30 cellular contexts compared by ENCODE assay signal in the genomic region with DNA sequence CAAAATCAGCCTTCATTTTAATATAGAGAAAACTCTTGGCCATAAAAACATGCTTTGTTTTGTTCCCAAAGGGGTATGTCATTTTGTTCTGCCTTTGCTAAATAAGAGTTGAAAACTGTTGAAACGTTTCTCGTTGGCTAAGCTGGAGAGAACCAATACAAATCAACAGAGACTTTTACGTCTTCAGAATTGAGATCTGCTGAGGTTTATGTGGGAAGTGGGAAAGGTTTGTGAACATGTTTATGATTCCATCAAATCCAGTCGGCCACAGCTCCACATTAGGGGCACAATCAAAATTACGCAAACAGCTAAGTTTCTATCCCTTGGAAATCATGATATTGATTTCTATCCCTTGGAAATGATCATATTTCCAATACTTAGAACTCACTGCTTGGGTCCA.
"Had no signal": no experiment of that assay in that cellular context is flagged by ENCODE, and none has a peak within 500 bp of the region (broad histone marks: within the 10 kb centered on the region; RNA-seq: fewer than 3 reads in every experiment).

No MANE protein-coding gene starts in this region.

- H3K9me3 ChIP-seq: adrenal gland, body of pancreas, breast epithelium, SJSA1, SK-N-SH had no signal

- H3K27ac Mint-ChIP-seq: activated CD4-positive, alpha-beta T cell treated with anti-CD3 and anti-CD28 coated beads for 36 hours; activated CD4-positive, alpha-beta T cell treated with anti-CD3 and anti-CD28 coated beads, Interleukin-2, amount 10 ng/mL, durations not matched to agents 7 days and 5 days; activated CD8-positive, alpha-beta T cell treated with anti-CD3 and anti-CD28 coated beads, Interleukin-2, amount 10 ng/mL, durations not matched to agents 7 days and 5 days; activated naive CD4-positive, alpha-beta T cell treated with anti-CD3 and anti-CD28 coated beads for 36 hours; activated naive CD4-positive, alpha-beta T cell treated with anti-CD3 and anti-CD28 coated beads, Interleukin-2, amount 50 U/mL, for 72 hours; activated T-cell treated with anti-CD3 and anti-CD28 coated beads, Interleukin-2, amount 50 U/mL, for 24 hours; activated T-helper 1 cell treated with anti-CD3 and anti-CD28 coated beads, Interleukin-12 subunit alpha, Interleukin-12 subunit beta, Interleukin-2, Interleukin-4 antibody, amounts not matched to agents 30 ng/mL and 10 ng/mL and 1 ng/mL, durations not matched to agents 14 hours and 24 hours and 36 hours; T-helper 1 cell treated with Interleukin-12 subunit alpha and Interleukin-12 subunit beta and Interleukin-4 antibody, amounts not matched to agents 30 μg/mL and 1 μg/mL, for 36 hours; T-helper 2 cell treated with Interferon-gamma antibody and Interleukin-4, amounts not matched to agents 5 μg/mL and 100 μg/mL, for 36 hours had no signal

- H3K36me3 ChIP-seq: adrenal gland, breast epithelium had no signal

- ATAC-seq: activated CD4-positive, alpha-beta T cell treated with anti-CD3 and anti-CD28 coated beads for 36 hours; activated CD4-positive, CD25-positive, alpha-beta regulatory T cell treated with anti-CD3 and anti-CD28 coated beads, Interleukin-2, amount 50 U/mL, for 24 hours; activated CD8-positive, alpha-beta T cell treated with anti-CD3 and anti-CD28 coated beads, Interleukin-2, amount 10 ng/mL, durations not matched to agents 7 days and 5 days; activated naive CD4-positive, alpha-beta T cell treated with anti-CD3 and anti-CD28 coated beads, Interleukin-2, amount 50 U/mL, for 72 hours; body of pancreas; Panc1 had no signal

- DNase-seq: activated CD4-positive, alpha-beta T cell treated with anti-CD3 and anti-CD28 coated beads for 36 hours; activated CD4-positive, alpha-beta T cell treated with anti-CD3 and anti-CD28 coated beads, Interleukin-2, amount 10 ng/mL, durations not matched to agents 7 days and 5 days; activated CD4-positive, alpha-beta T cell treated with anti-CD3 and anti-CD28 coated beads, Interleukin-2, amount 50 U/mL, for 48 hours; activated CD8-positive, alpha-beta T cell treated with anti-CD3 and anti-CD28 coated beads, Interleukin-2, amount 10 ng/mL, durations not matched to agents 7 days and 5 days; activated gamma-delta T cell treated with Interleukin-2 at 50 U/mL for 16 hours; activated naive CD4-positive, alpha-beta T cell treated with anti-CD3 and anti-CD28 coated beads for 36 hours; activated T-cell treated with anti-CD3 and anti-CD28 coated beads, Interleukin-2, amount 50 U/mL, for 24 hours; adrenal gland; body of pancreas; central memory CD4-positive, alpha-beta T cell; Karpas-422; KBM-7; NCI-H1048; NCI-H1105 treated with DMSO at 0.1 percent for 48 hours; NCI-H1436; NCI-H1694; NCI-H1930; NCI-H2081 treated with DMSO at 0.1 percent for 48 hours; NCI-H226; NCI-H524 treated with DMSO at 0.1 percent for 48 hours; SHP77 treated with DMSO at 0.1 percent for 48 hours; SK-N-SH had no signal

- H3K4me2 ChIP-seq: SK-N-SH had no signal

- H3K4me1 Mint-ChIP-seq: activated CD4-positive, alpha-beta T cell treated with anti-CD3 and anti-CD28 coated beads for 36 hours; activated CD4-positive, alpha-beta T cell treated with anti-CD3 and anti-CD28 coated beads, Interleukin-2, amount 10 ng/mL, durations not matched to agents 7 days and 5 days had no signal

- H3K9ac ChIP-seq: SK-N-SH had no signal

- H3K4me1 ChIP-seq: adrenal gland, body of pancreas, breast epithelium had no signal

- H3K36me3 Mint-ChIP-seq: activated naive CD4-positive, alpha-beta T cell treated with anti-CD3 and anti-CD28 coated beads, Interleukin-2, amount 50 U/mL, for 72 hours had no signal

- H3K27me3 ChIP-seq: adrenal gland, body of pancreas, breast epithelium, SJSA1 had no signal

- H3K4me3 Mint-ChIP-seq: activated CD4-positive, alpha-beta T cell treated with anti-CD3 and anti-CD28 coated beads for 36 hours; activated CD4-positive, alpha-beta T cell treated with anti-CD3 and anti-CD28 coated beads, Interleukin-2, amount 10 ng/mL, durations not matched to agents 7 days and 5 days; activated CD8-positive, alpha-beta T cell treated with anti-CD3 and anti-CD28 coated beads, Interleukin-2, amount 10 ng/mL, durations not matched to agents 7 days and 5 days; activated naive CD4-positive, alpha-beta T cell treated with anti-CD3 and anti-CD28 coated beads for 36 hours; activated T-cell treated with anti-CD3 and anti-CD28 coated beads, Interleukin-2, amount 50 U/mL, for 24 hours; activated T-helper 1 cell treated with anti-CD3 and anti-CD28 coated beads, Interleukin-12 subunit alpha, Interleukin-12 subunit beta, Interleukin-2, Interleukin-4 antibody, amounts not matched to agents 30 ng/mL and 10 ng/mL and 1 ng/mL, durations not matched to agents 14 hours and 24 hours and 36 hours; T-helper 1 cell treated with Interleukin-12 subunit alpha and Interleukin-12 subunit beta and Interleukin-4 antibody, amounts not matched to agents 30 μg/mL and 1 μg/mL, for 36 hours; T-helper 2 cell treated with Interferon-gamma antibody and Interleukin-4, amounts not matched to agents 5 μg/mL and 100 μg/mL, for 36 hours had no signal

- H3K9me3 Mint-ChIP-seq: activated CD4-positive, alpha-beta T cell treated with anti-CD3 and anti-CD28 coated beads, Interleukin-2, amount 10 ng/mL, durations not matched to agents 7 days and 5 days; activated naive CD4-positive, alpha-beta T cell treated with anti-CD3 and anti-CD28 coated beads for 36 hours; activated naive CD4-positive, alpha-beta T cell treated with anti-CD3 and anti-CD28 coated beads, Interleukin-2, amount 50 U/mL, for 72 hours; activated T-cell treated with anti-CD3 and anti-CD28 coated beads, Interleukin-2, amount 50 U/mL, for 24 hours; activated T-helper 1 cell treated with anti-CD3 and anti-CD28 coated beads, Interleukin-12 subunit alpha, Interleukin-12 subunit beta, Interleukin-2, Interleukin-4 antibody, amounts not matched to agents 30 ng/mL and 10 ng/mL and 1 ng/mL, durations not matched to agents 14 hours and 24 hours and 36 hours; T-helper 1 cell treated with Interleukin-12 subunit alpha and Interleukin-12 subunit beta and Interleukin-4 antibody, amounts not matched to agents 30 μg/mL and 1 μg/mL, for 36 hours; T-helper 2 cell treated with Interferon-gamma antibody and Interleukin-4, amounts not matched to agents 5 μg/mL and 100 μg/mL, for 36 hours had no signal

- H3K4me3 ChIP-seq: adrenal gland, body of pancreas, breast epithelium, SJSA1 had no signal

- H3K27ac ChIP-seq: adrenal gland, body of pancreas, breast epithelium, SJSA1 had no signal
